In the genomic region with DNA sequence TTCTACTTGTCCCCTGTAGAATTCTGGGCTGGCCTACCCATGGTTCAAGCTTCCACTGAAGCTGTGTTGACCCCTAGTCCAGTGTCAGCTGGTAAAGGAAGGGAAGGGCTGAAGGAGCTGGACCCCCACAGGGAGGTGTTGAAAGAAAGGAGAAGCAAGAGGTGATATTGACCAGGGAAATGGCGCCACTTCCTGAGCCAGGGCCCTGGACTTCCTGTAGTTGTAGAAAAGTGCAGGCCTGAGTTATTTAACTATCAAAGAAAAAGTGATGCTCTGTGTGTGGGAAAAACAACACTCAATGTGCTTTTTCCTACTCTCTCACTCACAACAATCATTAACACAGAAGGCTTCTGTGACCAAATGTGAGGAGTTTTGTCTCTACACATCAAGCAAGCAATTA, we compare ENCODE assay signal across 1 cellular context.
TF ChIP-seq lines count a peak whose summit lies in the region.

No MANE protein-coding gene starts in this region.

TF ChIP-seq in HepG2, 621 proteins besides CTCF, POLR2A, EP300 and RAD21:
- 0 out of 2 replicates have a peak, but pooled peaks have one; percentile 10 for TF ChIP-seq SOX5 (CRISPR knock-in tag; IDR thresholded peaks at IDR 0.05; ENCODE audit: borderline replicate concordance)
- TF ChIP-seq, protein P1, sequence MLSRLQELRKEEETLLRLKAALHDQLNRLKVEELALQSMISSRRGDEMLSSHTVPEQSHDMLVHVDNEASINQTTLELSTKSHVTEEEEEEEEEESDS (CRISPR knock-in tag; IDR thresholded peaks at IDR 0.05; ENCODE audit: borderline replicate concordance) = no peak
- TF ChIP-seq GABPA (IDR thresholded peaks at IDR 0.05; ENCODE audit: low read depth, low read length) = peak; percentile 16; the same call in 1 of the 2 replicates
- TF ChIP-seq GABPA (CRISPR knock-in tag; IDR thresholded peaks at IDR 0.05; ENCODE audit: low read depth) = peak; percentile 72; the same call in 1 of the 2 replicates
- peak; percentile 43; the same call in 1 of the 2 replicates for TF ChIP-seq ZNF644 (CRISPR knock-in tag; IDR thresholded peaks at IDR 0.05; ENCODE audit: low read depth)
- no peak for TF ChIP-seq ZSCAN30 (CRISPR knock-in tag; IDR thresholded peaks at IDR 0.05)
- TF ChIP-seq GLI4 (CRISPR knock-in tag; IDR thresholded peaks at IDR 0.05; ENCODE audit: borderline replicate concordance) = no peak
- TF ChIP-seq, protein P2, sequence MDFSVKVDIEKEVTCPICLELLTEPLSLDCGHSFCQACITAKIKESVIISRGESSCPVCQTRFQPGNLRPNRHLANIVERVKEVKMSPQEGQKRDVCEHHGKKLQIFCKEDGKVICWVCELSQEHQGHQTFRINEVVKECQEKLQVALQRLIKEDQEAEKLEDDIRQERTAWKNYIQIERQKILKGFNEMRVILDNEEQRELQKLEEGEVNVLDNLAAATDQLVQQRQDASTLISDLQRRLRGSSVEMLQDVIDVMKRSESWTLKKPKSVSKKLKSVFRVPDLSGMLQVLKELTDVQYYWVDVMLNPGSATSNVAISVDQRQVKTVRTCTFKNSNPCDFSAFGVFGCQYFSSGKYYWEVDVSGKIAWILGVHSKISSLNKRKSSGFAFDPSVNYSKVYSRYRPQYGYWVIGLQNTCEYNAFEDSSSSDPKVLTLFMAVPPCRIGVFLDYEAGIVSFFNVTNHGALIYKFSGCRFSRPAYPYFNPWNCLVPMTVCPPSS (IDR thresholded peaks at IDR 0.05) = no peak
- TF ChIP-seq HNF1A (IDR thresholded peaks at IDR 0.05; ENCODE audit: low read depth) = no peak
- TF ChIP-seq HNF1A (CRISPR knock-in tag; IDR thresholded peaks at IDR 0.05; ENCODE audit: borderline replicate concordance) = no peak
- no peak for TF ChIP-seq ZBTB8A (CRISPR knock-in tag; IDR thresholded peaks at IDR 0.05; ENCODE audit: borderline replicate concordance, low read depth)
- no peak for TF ChIP-seq YEATS4 (CRISPR knock-in tag; IDR thresholded peaks at IDR 0.05; ENCODE audit: borderline replicate concordance)
- TF ChIP-seq, protein P3, sequence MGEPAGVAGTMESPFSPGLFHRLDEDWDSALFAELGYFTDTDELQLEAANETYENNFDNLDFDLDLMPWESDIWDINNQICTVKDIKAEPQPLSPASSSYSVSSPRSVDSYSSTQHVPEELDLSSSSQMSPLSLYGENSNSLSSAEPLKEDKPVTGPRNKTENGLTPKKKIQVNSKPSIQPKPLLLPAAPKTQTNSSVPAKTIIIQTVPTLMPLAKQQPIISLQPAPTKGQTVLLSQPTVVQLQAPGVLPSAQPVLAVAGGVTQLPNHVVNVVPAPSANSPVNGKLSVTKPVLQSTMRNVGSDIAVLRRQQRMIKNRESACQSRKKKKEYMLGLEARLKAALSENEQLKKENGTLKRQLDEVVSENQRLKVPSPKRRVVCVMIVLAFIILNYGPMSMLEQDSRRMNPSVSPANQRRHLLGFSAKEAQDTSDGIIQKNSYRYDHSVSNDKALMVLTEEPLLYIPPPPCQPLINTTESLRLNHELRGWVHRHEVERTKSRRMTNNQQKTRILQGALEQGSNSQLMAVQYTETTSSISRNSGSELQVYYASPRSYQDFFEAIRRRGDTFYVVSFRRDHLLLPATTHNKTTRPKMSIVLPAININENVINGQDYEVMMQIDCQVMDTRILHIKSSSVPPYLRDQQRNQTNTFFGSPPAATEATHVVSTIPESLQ (CRISPR knock-in tag; conservative IDR thresholded peaks at IDR 0.05) = no peak
- no peak for TF ChIP-seq ZNF260 (CRISPR knock-in tag; IDR thresholded peaks at IDR 0.05; ENCODE audit: borderline replicate concordance, low read depth)
- TF ChIP-seq, protein P4, sequence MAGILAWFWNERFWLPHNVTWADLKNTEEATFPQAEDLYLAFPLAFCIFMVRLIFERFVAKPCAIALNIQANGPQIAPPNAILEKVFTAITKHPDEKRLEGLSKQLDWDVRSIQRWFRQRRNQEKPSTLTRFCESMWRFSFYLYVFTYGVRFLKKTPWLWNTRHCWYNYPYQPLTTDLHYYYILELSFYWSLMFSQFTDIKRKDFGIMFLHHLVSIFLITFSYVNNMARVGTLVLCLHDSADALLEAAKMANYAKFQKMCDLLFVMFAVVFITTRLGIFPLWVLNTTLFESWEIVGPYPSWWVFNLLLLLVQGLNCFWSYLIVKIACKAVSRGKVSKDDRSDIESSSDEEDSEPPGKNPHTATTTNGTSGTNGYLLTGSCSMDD (CRISPR knock-in tag; IDR thresholded peaks at IDR 0.05) = no peak
- no peak for TF ChIP-seq EEA1 (CRISPR knock-in tag; IDR thresholded peaks at IDR 0.05; ENCODE audit: borderline replicate concordance)
- TF ChIP-seq ERF (CRISPR knock-in tag; IDR thresholded peaks at IDR 0.05) = no peak
- no peak for TF ChIP-seq GTF3A (CRISPR knock-in tag; conservative IDR thresholded peaks at IDR 0.05)
- TF ChIP-seq FOXP1 (IDR thresholded peaks at IDR 0.05) = no peak
- TF ChIP-seq FOXP1 (CRISPR knock-in tag; IDR thresholded peaks at IDR 0.05) = no peak
- no peak for TF ChIP-seq ZNF614 (CRISPR knock-in tag; IDR thresholded peaks at IDR 0.05; ENCODE audit: borderline replicate concordance)
- no peak for TF ChIP-seq PHF20 (CRISPR knock-in tag; IDR thresholded peaks at IDR 0.05)
- no peak for TF ChIP-seq ZNF3 (CRISPR knock-in tag; IDR thresholded peaks at IDR 0.05)
- no peak for TF ChIP-seq BCL3 (CRISPR knock-in tag; IDR thresholded peaks at IDR 0.05)
- TF ChIP-seq ZNF142 (CRISPR knock-in tag; IDR thresholded peaks at IDR 0.05) = no peak
- no peak for TF ChIP-seq PHB2 (IDR thresholded peaks at IDR 0.05; ENCODE audit: partially characterized antibody)
- TF ChIP-seq ZNF430 (CRISPR knock-in tag; IDR thresholded peaks at IDR 0.05) = no peak
